Comparison of ENCODE assay signal across 18 cellular contexts in genomic region chr2:142724713-142725349, GRCh38.
A peak's percentile ranks its signal among the peaks of the same experiment; 100 is the strongest.
DNase-seq lines count a peak whose midpoint lies in the region; ATAC-seq lines count a peak whose summit lies in the region.
"Had no signal": no experiment of that assay in that cellular context is flagged by ENCODE, and none has a peak within 500 bp of the region (broad histone marks: within the 10 kb centered on the region; RNA-seq: fewer than 3 reads in every experiment).

No MANE protein-coding gene starts in this region.

- peak; percentile 74 for ATAC-seq in GM18498 (IDR thresholded peaks at IDR 0.05; ENCODE audit: unreplicated experiment)
- peak; percentile 54 for ATAC-seq in GM19397 (IDR thresholded peaks at IDR 0.05; ENCODE audit: unreplicated experiment)
- peak; percentile 38 for ATAC-seq in HG02610 (IDR thresholded peaks at IDR 0.05; ENCODE audit: unreplicated experiment)
- ATAC-seq in HG03280 (IDR thresholded peaks at IDR 0.05; ENCODE audit: unreplicated experiment), result peak; percentile 64
- no peak for ATAC-seq in left lobe of liver
- ATAC-seq: A549, gastroesophageal sphincter had no signal

- no peak for DNase-seq in NCI-H2171 (lab: John Stamatoyannopoulos, UW)
- DNase-seq in amygdala (lab: John Stamatoyannopoulos, UW), result no peak
- no peak for DNase-seq in left lobe of liver (ENCODE audit: low spot score)
- DNase-seq in RPMI8226, result no peak
- DNase-seq: activated CD4-positive, alpha-beta T cell treated with anti-CD3 and anti-CD28 coated beads for 1 hour; activated CD8-positive, alpha-beta memory T cell treated with anti-CD3 and anti-CD28 coated beads, Interleukin-2, amount 50 U/mL, for 4 hours; activated naive CD4-positive, alpha-beta T cell treated with Interleukin-2 at 50 U/mL for 16 hours; cortex of kidney; DMS79 treated with DMSO at 0.1 percent for 48 hours; H9; NCI-H1092; NCI-H2171 treated with DMSO at 0.1 percent for 48 hours had no signal
